Comparison of ENCODE assay signal across 8 cellular contexts in genomic region chr7:98210513-98211220, GRCh38. TPM values are rescaled to one million over a fixed set of nuclear protein-coding genes. Genes with fewer than 3 reads are reported as not detected.
A peak's percentile ranks its signal among the peaks of the same experiment; 100 is the strongest.
DNase-seq lines count a peak whose midpoint lies in the region; ATAC-seq and TF ChIP-seq lines count a peak whose summit lies in the region.

No MANE protein-coding gene starts in this region.

- TF ChIP-seq POLR2A in body of pancreas (IDR thresholded peaks at IDR 0.05), result no peak

- H3K36me3 ChIP-seq in ACC112 (ENCODE audit: insufficient read depth, low read length) (no peaks in the 10 kb centered on the region), body of pancreas (replicated peaks in 1 of 2; ENCODE audit: insufficient read depth in 1 of 2, low read depth in 2 of 2) (peaks cover 3 to 9% of the 10 kb centered on the region in 2 donors)

- no peaks in the 10 kb centered on the region for H3K27me3 ChIP-seq in ACC112 (ENCODE audit: insufficient read depth, low read length)
- H3K27me3 ChIP-seq in body of pancreas, result no peaks in the 10 kb centered on the region

- H3K4me3 ChIP-seq in ACC112 (ENCODE audit: low read depth, low read length), result 0 out of 2 replicates have a peak overlapping the region, but pooled peaks have one; percentile 25
- H3K4me3 ChIP-seq in GM12865 (ENCODE audit: low read depth, low read length), result peak overlapping the region; percentile 19; the same call in 1 of the 2 replicates
- H3K4me3 ChIP-seq in body of pancreas, result peak overlapping the region in 1 of 2 donors; percentile 22

- WGBS in body of pancreas, 2 donors, result 4 to 6% methylated on average over 15 to 22 of the region's 49 CpGs

- H3K9me3 ChIP-seq in body of pancreas, result no peaks in the 10 kb centered on the region

- H2AFZ ChIP-seq in ACC112 (ENCODE audit: low read length, unreplicated experiment), result no peak overlapping the region

- no peak for DNase-seq in GM12865 (ENCODE audit: low read depth)
- DNase-seq in body of pancreas, result peak; percentile 56 to 66 (median 60)
- peak; percentile 60 for DNase-seq in left kidney (ENCODE audit: low read depth, low spot score)
- no peak for DNase-seq in NCI-H128 (lab: John Stamatoyannopoulos, UW; ENCODE audit: unreplicated experiment)
- no peak for DNase-seq in stimulated activated CD4-positive, alpha-beta T cell treated with anti-CD3 and anti-CD28 coated beads, Interleukin-2, amount 100 ng/mL, for 24 hours

- H3K4me1 ChIP-seq in ACC112 (ENCODE audit: control insufficient read depth, insufficient read depth, low read length, unreplicated experiment) (no peaks in the 10 kb centered on the region), body of pancreas (peaks cover 23% of the 10 kb centered on the region)

- no peaks in the 10 kb centered on the region for H3K79me2 ChIP-seq in ACC112 (ENCODE audit: control insufficient read depth, insufficient read depth, low read length, unreplicated experiment)

- no peak for ATAC-seq in body of pancreas
- no peak for ATAC-seq in HG03108 (IDR thresholded peaks at IDR 0.05; ENCODE audit: unreplicated experiment)
- no peak for ATAC-seq in HG03442 (IDR thresholded peaks at IDR 0.05; ENCODE audit: unreplicated experiment)

- intact Hi-C loops in body of pancreas (cut with DNase I), result no loop called here

- no peak for TF ChIP-seq CTCF in GM12865 (IDR thresholded peaks at IDR 0.05; ENCODE audit: insufficient read depth, low read depth, low read length, missing control alignments)
- no peak for TF ChIP-seq CTCF in body of pancreas (IDR thresholded peaks at IDR 0.05)

- H3K27ac ChIP-seq in ACC112 (ENCODE audit: low read depth, low read length), result no peak overlapping the region
- peak overlapping the region; percentile 15 to 74 (median 52) for H3K27ac ChIP-seq in body of pancreas

RNA-seq across cellular contexts. Expression of gene BHLHA15, which starts 0.6 kb away (rescaled TPM):
- total RNA-seq in body of pancreas, result 100 to 1,000 TPM; 247 to 584 TPM

RNA-seq across cellular contexts. Expression of gene TECPR1, which starts 41.4 kb away (rescaled TPM):
- total RNA-seq in body of pancreas, result 10 to 100 TPM; 19.7 to 28.3 TPM

Comparison
In these comparisons a context has a peak if more than half of its experiments do, and no peak if none do; other contexts are left out.
1. DNase-seq: peak in body of pancreas (4 of 4) and left kidney (single experiment); none in GM12865 (single experiment), NCI-H128 (single experiment) and stimulated activated CD4-positive, alpha-beta T cell treated with anti-CD3 and anti-CD28 coated beads, Interleukin-2, amount 100 ng/mL, for 24 hours (0 of 2).